Comparison of ENCODE assay signal across 1 cellular context in the genomic region with DNA sequence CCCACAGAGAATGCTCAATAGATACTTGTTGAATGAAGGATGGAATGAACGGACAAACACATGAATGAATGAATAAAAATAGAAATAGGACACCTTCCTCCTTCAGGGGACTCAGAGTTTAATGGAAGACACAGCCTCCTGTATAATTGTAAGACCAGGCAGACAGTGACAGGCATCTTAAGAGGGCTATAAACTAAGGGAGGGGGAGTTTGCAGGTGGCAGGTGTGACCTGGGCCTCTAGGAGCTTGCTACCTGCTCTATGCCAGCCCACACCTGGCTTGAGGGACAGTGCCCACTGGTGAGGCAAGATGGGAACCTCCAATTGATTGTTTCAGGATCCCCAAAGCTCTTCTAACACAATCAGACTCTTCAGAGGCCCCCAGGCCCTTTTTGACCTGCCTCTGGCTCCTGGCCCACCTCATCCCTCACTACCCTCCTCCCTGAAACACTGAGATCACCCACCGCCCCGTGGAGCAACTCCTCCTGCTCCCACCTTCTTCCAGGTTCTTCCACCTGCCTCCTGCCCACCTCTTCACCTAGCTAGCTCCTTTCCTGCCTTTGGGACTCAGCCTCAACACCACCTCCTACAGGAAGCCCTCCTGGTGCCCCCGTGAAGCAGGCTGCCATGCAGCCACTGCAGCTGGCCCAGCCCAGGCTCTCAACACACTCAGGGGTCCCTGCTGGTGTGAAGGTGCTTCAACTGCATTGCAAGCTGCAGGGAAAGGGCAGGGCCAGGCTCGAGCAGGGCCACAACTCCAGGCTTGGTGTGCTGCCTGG.
TF ChIP-seq lines count a peak whose summit lies in the region.

No MANE protein-coding gene starts in this region.

TF ChIP-seq in WTC11, 78 proteins besides CTCF, POLR2A, EP300 and RAD21 (continued from another document):
- TF ChIP-seq, protein P1, sequence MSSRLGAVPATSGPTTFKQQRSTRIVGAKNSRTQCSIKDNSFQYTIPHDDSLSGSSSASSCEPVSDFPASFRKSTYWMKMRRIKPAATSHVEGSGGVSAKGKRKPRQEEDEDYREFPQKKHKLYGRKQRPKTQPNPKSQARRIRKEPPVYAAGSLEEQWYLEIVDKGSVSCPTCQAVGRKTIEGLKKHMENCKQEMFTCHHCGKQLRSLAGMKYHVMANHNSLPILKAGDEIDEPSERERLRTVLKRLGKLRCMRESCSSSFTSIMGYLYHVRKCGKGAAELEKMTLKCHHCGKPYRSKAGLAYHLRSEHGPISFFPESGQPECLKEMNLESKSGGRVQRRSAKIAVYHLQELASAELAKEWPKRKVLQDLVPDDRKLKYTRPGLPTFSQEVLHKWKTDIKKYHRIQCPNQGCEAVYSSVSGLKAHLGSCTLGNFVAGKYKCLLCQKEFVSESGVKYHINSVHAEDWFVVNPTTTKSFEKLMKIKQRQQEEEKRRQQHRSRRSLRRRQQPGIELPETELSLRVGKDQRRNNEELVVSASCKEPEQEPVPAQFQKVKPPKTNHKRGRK (CRISPR knock-in tag; IDR thresholded peaks at IDR 0.05; ENCODE audit: borderline replicate concordance) = no peak
- TF ChIP-seq, protein P2, sequence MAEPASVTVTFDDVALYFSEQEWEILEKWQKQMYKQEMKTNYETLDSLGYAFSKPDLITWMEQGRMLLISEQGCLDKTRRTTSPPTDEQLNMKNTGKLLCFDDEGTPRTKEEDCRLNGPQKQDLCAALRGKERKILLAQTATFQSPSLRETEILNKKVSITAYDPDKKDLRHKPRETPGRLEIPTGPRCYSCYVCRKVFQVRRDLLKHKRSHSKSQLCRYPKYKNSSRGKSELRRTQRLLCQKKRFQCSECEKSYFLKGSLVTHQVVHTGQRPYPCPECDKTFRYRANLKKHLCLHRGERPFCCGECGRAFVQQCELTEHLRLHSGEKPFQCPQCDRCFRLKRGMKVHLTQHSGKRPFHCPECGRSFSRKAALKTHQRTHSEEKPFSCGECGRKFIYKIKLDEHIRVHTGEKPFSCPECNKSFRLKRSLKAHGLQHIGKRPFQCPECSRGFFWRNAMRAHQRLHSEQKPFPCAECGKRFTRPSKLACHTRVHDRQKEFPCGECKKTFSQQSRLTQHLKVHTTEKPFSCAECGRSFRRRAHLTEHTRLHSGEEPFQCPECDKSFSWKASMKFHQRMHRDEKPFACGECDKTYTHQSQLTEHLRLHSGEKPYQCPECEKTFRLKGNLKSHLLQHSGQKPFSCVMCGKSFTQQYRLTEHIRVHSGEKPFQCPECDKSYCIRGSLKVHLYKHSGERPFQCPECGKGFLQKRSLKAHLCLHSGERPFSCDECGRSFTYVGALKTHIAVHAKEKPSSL (CRISPR knock-in tag; conservative IDR thresholded peaks at IDR 0.05) = no peak
- TF ChIP-seq, protein P3, sequence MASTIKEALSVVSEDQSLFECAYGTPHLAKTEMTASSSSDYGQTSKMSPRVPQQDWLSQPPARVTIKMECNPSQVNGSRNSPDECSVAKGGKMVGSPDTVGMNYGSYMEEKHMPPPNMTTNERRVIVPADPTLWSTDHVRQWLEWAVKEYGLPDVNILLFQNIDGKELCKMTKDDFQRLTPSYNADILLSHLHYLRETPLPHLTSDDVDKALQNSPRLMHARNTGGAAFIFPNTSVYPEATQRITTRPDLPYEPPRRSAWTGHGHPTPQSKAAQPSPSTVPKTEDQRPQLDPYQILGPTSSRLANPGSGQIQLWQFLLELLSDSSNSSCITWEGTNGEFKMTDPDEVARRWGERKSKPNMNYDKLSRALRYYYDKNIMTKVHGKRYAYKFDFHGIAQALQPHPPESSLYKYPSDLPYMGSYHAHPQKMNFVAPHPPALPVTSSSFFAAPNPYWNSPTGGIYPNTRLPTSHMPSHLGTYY (CRISPR knock-in tag; IDR thresholded peaks at IDR 0.05) = no peak
- TF ChIP-seq NFE2L1 (CRISPR knock-in tag; IDR thresholded peaks at IDR 0.05) (no peak), NFYB (CRISPR knock-in tag; conservative IDR thresholded peaks at IDR 0.05; ENCODE audit: low read depth) (no peak), ZNF263 (CRISPR knock-in tag; IDR thresholded peaks at IDR 0.05; ENCODE audit: low read depth) (no peak)
- TF ChIP-seq, protein P4, sequence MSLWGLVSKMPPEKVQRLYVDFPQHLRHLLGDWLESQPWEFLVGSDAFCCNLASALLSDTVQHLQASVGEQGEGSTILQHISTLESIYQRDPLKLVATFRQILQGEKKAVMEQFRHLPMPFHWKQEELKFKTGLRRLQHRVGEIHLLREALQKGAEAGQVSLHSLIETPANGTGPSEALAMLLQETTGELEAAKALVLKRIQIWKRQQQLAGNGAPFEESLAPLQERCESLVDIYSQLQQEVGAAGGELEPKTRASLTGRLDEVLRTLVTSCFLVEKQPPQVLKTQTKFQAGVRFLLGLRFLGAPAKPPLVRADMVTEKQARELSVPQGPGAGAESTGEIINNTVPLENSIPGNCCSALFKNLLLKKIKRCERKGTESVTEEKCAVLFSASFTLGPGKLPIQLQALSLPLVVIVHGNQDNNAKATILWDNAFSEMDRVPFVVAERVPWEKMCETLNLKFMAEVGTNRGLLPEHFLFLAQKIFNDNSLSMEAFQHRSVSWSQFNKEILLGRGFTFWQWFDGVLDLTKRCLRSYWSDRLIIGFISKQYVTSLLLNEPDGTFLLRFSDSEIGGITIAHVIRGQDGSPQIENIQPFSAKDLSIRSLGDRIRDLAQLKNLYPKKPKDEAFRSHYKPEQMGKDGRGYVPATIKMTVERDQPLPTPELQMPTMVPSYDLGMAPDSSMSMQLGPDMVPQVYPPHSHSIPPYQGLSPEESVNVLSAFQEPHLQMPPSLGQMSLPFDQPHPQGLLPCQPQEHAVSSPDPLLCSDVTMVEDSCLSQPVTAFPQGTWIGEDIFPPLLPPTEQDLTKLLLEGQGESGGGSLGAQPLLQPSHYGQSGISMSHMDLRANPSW (CRISPR knock-in tag; conservative IDR thresholded peaks at IDR 0.05; ENCODE audit: low read depth) = no peak
- TF ChIP-seq, protein P5, sequence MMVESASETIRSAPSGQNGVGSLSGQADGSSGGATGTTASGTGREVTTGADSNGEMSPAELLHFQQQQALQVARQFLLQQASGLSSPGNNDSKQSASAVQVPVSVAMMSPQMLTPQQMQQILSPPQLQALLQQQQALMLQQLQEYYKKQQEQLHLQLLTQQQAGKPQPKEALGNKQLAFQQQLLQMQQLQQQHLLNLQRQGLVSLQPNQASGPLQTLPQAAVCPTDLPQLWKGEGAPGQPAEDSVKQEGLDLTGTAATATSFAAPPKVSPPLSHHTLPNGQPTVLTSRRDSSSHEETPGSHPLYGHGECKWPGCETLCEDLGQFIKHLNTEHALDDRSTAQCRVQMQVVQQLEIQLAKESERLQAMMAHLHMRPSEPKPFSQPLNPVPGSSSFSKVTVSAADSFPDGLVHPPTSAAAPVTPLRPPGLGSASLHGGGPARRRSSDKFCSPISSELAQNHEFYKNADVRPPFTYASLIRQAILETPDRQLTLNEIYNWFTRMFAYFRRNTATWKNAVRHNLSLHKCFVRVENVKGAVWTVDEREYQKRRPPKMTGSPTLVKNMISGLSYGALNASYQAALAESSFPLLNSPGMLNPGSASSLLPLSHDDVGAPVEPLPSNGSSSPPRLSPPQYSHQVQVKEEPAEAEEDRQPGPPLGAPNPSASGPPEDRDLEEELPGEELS (CRISPR knock-in tag; IDR thresholded peaks at IDR 0.05) = no peak
- TF ChIP-seq, protein P6, sequence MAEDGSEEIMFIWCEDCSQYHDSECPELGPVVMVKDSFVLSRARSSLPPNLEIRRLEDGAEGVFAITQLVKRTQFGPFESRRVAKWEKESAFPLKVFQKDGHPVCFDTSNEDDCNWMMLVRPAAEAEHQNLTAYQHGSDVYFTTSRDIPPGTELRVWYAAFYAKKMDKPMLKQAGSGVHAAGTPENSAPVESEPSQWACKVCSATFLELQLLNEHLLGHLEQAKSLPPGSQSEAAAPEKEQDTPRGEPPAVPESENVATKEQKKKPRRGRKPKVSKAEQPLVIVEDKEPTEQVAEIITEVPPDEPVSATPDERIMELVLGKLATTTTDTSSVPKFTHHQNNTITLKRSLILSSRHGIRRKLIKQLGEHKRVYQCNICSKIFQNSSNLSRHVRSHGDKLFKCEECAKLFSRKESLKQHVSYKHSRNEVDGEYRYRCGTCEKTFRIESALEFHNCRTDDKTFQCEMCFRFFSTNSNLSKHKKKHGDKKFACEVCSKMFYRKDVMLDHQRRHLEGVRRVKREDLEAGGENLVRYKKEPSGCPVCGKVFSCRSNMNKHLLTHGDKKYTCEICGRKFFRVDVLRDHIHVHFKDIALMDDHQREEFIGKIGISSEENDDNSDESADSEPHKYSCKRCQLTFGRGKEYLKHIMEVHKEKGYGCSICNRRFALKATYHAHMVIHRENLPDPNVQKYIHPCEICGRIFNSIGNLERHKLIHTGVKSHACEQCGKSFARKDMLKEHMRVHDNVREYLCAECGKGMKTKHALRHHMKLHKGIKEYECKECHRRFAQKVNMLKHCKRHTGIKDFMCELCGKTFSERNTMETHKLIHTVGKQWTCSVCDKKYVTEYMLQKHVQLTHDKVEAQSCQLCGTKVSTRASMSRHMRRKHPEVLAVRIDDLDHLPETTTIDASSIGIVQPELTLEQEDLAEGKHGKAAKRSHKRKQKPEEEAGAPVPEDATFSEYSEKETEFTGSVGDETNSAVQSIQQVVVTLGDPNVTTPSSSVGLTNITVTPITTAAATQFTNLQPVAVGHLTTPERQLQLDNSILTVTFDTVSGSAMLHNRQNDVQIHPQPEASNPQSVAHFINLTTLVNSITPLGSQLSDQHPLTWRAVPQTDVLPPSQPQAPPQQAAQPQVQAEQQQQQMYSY (CRISPR knock-in tag; IDR thresholded peaks at IDR 0.05) = no peak
- TF ChIP-seq, protein P7, sequence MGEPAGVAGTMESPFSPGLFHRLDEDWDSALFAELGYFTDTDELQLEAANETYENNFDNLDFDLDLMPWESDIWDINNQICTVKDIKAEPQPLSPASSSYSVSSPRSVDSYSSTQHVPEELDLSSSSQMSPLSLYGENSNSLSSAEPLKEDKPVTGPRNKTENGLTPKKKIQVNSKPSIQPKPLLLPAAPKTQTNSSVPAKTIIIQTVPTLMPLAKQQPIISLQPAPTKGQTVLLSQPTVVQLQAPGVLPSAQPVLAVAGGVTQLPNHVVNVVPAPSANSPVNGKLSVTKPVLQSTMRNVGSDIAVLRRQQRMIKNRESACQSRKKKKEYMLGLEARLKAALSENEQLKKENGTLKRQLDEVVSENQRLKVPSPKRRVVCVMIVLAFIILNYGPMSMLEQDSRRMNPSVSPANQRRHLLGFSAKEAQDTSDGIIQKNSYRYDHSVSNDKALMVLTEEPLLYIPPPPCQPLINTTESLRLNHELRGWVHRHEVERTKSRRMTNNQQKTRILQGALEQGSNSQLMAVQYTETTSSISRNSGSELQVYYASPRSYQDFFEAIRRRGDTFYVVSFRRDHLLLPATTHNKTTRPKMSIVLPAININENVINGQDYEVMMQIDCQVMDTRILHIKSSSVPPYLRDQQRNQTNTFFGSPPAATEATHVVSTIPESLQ (CRISPR knock-in tag; IDR thresholded peaks at IDR 0.05) = no peak
